13 cellular contexts compared by ENCODE assay signal in genomic region chr15:101217446-101217845, GRCh38. TPM values are rescaled to one million over a fixed set of nuclear protein-coding genes. Genes with fewer than 3 reads are reported as not detected.
DNase-seq lines count a peak whose midpoint lies in the region; TF ChIP-seq lines count a peak whose summit lies in the region.
"Had no signal": no experiment of that assay in that cellular context is flagged by ENCODE, and none has a peak within 500 bp of the region (broad histone marks: within the 10 kb centered on the region; RNA-seq: fewer than 3 reads in every experiment).

No MANE protein-coding gene starts in this region.

- H3K9ac ChIP-seq in H9 (ENCODE audit: extremely low read depth, insufficient read length, low read length), result no peak overlapping the region

- H2BK12ac ChIP-seq in H9 (ENCODE audit: insufficient read length, low read depth, low read length), result no peak overlapping the region

- H3K14ac ChIP-seq in H9 (ENCODE audit: insufficient read depth, low read length), result no peak overlapping the region

- H2BK20ac ChIP-seq in H9 (ENCODE audit: low read depth, low read length, poor library complexity, severe bottlenecking), result no peak overlapping the region

- no peak overlapping the region for H3K56ac ChIP-seq in H9 (ENCODE audit: insufficient read length, low read depth, low read length)

- H3K9me3 ChIP-seq in H9 (ENCODE audit: control insufficient read depth, low read depth, low read length), result no peaks in the 10 kb centered on the region
- H3K9me3 ChIP-seq: BE2C had no signal

- no peak overlapping the region for H3K18ac ChIP-seq in H9 (ENCODE audit: insufficient read length, low read depth, low read length)

- H3K27ac ChIP-seq in 22Rv1 (peak overlapping the region; percentile 60), H9 (ENCODE audit: insufficient read length, low read depth, low read length) (no peak overlapping the region), VCaP (peak overlapping the region; percentile 38)

- no peaks in the 10 kb centered on the region for H3K9me3 Mint-ChIP-seq in H9
- H3K9me3 Mint-ChIP-seq in immature natural killer cell, result no peaks in the 10 kb centered on the region
- H3K9me3 Mint-ChIP-seq: CD8-positive, alpha-beta T cell had no signal

- H4K20me1 ChIP-seq in H9 (ENCODE audit: control insufficient read depth, insufficient read depth, insufficient read length), result no peaks in the 10 kb centered on the region

- no peak overlapping the region for H2AFZ ChIP-seq in H9 (ENCODE audit: low read length)

- no peaks in the 10 kb centered on the region for H3K27me3 Mint-ChIP-seq in H9 (ENCODE audit: low read depth)
- no peaks in the 10 kb centered on the region for H3K27me3 Mint-ChIP-seq in immature natural killer cell (ENCODE audit: low read depth in 3 of 3)

- peaks cover 4% of the 10 kb centered on the region for H3K79me1 ChIP-seq in H9 (ENCODE audit: insufficient read depth, low read depth, low read length, poor library complexity, severe bottlenecking)

- no peak overlapping the region for H2BK15ac ChIP-seq in H9 (ENCODE audit: low read depth, low read length)

- intact Hi-C loops in cardiac septum (cut with DNase I), result no loop called here

- H3K27me3 ChIP-seq in H9 (ENCODE audit: insufficient read depth, low read length), result no peaks in the 10 kb centered on the region
- H3K27me3 ChIP-seq: BE2C had no signal

- H3K36me3 Mint-ChIP-seq in H9 (ENCODE audit: insufficient read depth in 1 of 3, low read depth in 3 of 3) (peaks cover 0 to 13% (median 6%) of the 10 kb centered on the region in 3 experiments; a peak in 5 of 7 replicates), immature natural killer cell (no peaks in the 10 kb centered on the region)

- H3K79me2 ChIP-seq in H9 (ENCODE audit: insufficient read depth, low read length), result peaks cover 46% of the 10 kb centered on the region; the same call in 1 of the 2 replicates

- WGBS in H9 (ENCODE audit: extremely low coverage, insufficient read length, low lambda C conversion rate), result no CpG with 5 or more reads among the region's 6 CpGs

- H3K4me3 Mint-ChIP-seq in H9 (no peak overlapping the region), immature natural killer cell (no peak overlapping the region)
- H3K4me3 Mint-ChIP-seq: CD8-positive, alpha-beta T cell had no signal

- no peak overlapping the region for H2AK5ac ChIP-seq in H9 (ENCODE audit: insufficient read length, low read length)

- DNase-seq in H9, result no peak
- DNase-seq in immature natural killer cell, result no peak
- DNase-seq in stimulated activated CD4-positive, alpha-beta T cell treated with anti-CD3 and anti-CD28 coated beads, Interleukin-4, amount 100 ng/mL, for 4 hours, result no peak
- DNase-seq in NCI-H2107 (lab: John Stamatoyannopoulos, UW), result no peak
- no peak for DNase-seq in cardiac septum (ENCODE audit: low spot score)
- DNase-seq: BE2C; CD8-positive, alpha-beta T cell; GOT3; NCI-H146; NCI-H748 treated with DMSO at 0.1 percent for 48 hours; Right ventricle myocardium superior had no signal

- no peak overlapping the region for H2BK120ac ChIP-seq in H9 (ENCODE audit: low read depth, low read length, poor library complexity, severe bottlenecking)

- TF ChIP-seq CTCF in 22Rv1 (IDR thresholded peaks at IDR 0.05) (peak; percentile 14; the same call in 1 of the 2 replicates), H9 (conservative IDR thresholded peaks at IDR 0.05) (peak; percentile 20; the same call in 1 of the 3 replicates), VCaP (conservative IDR thresholded peaks at IDR 0.05) (no peak)

- no peak overlapping the region for H3K23ac ChIP-seq in H9 (ENCODE audit: insufficient read length, low read depth, low read length)

- H3K27ac Mint-ChIP-seq in H9 (peak overlapping the region in 1 of 3 experiments; percentile 59; a peak in 2 of 7 replicates), immature natural killer cell (peak overlapping the region in 5 of 6 donors; percentile 8 to 53 (median 27))
- H3K27ac Mint-ChIP-seq: CD8-positive, alpha-beta T cell had no signal

- no peak overlapping the region for H3T11ph ChIP-seq in H9 (ENCODE audit: low read length)

- no peak overlapping the region for H3K4ac ChIP-seq in H9 (ENCODE audit: low read depth, low read length)

- no peak overlapping the region for H3K4me2 ChIP-seq in H9 (ENCODE audit: insufficient read depth, insufficient read length, low read length)

- H3K4me1 Mint-ChIP-seq in H9 (peaks cover 11 to 28% of the 10 kb centered on the region in 2 experiments), immature natural killer cell (peaks cover 73 to 86% of the 10 kb centered on the region in 2 donors)

- no peak overlapping the region for H2BK5ac ChIP-seq in H9 (ENCODE audit: insufficient read length, low read length)

- no peaks in the 10 kb centered on the region for H3K4me1 ChIP-seq in H9 (ENCODE audit: insufficient read depth, low read length)

- no peaks in the 10 kb centered on the region for H3K23me2 ChIP-seq in H9 (ENCODE audit: insufficient read length, low read depth, low read length, poor library complexity, severe bottlenecking)

- H4K91ac ChIP-seq in H9 (ENCODE audit: insufficient read length, low read depth, low read length), result no peak overlapping the region

- no peak overlapping the region for H4K8ac ChIP-seq in H9 (replicated peaks; ENCODE audit: insufficient read length, low read depth, low read length)

- no peak overlapping the region for H4K5ac ChIP-seq in H9 (ENCODE audit: insufficient read length, low read depth, low read length)

RNA-seq across cellular contexts. Expression of gene CHSY1, which starts 34.4 kb away (rescaled TPM):
- total RNA-seq in H9 (2021) (68.3 and 68.9 TPM in 2 replicates), cardiac septum (17.5 TPM)
- 1 to 10 TPM; 2.8 to 4.0 (median 2.8) TPM for polyA plus RNA-seq in immature natural killer cell

RNA-seq across cellular contexts. Expression of gene SELENOS, which starts 59.8 kb away (rescaled TPM):
- total RNA-seq in H9 (2021) (57.7 and 65.1 TPM in 2 replicates), cardiac septum (51.6 TPM)
- polyA plus RNA-seq in immature natural killer cell, result 100 to 1,000 TPM in 1 of 3 donors, 10 to 100 TPM in 2; 88.7 to 122 (median 94.9) TPM
